1 cellular context compared by ENCODE assay signal in genomic region chr2:174623106-174623680, GRCh38.
TF ChIP-seq lines count a peak whose summit lies in the region.

No MANE protein-coding gene starts in this region.

TF ChIP-seq in HepG2, 621 proteins besides CTCF, POLR2A, EP300 and RAD21:
- no peak for TF ChIP-seq SMAD1 (CRISPR knock-in tag; IDR thresholded peaks at IDR 0.05; ENCODE audit: borderline replicate concordance, low read depth)
- no peak for TF ChIP-seq CC2D1A (CRISPR knock-in tag; IDR thresholded peaks at IDR 0.05)
- no peak for TF ChIP-seq HNF1A (IDR thresholded peaks at IDR 0.05; ENCODE audit: low read depth)
- no peak for TF ChIP-seq HNF1A (CRISPR knock-in tag; IDR thresholded peaks at IDR 0.05; ENCODE audit: borderline replicate concordance)
- TF ChIP-seq AKAP8 (CRISPR knock-in tag; IDR thresholded peaks at IDR 0.05): no peak
- TF ChIP-seq NR2F6 (IDR thresholded peaks at IDR 0.05): no peak
- no peak for TF ChIP-seq NR2F6 (CRISPR knock-in tag; IDR thresholded peaks at IDR 0.05)
- TF ChIP-seq POLR2AphosphoS2 (IDR thresholded peaks at IDR 0.05; ENCODE audit: low read depth, low read length): no peak
- no peak for TF ChIP-seq NPAS2 (CRISPR knock-in tag; IDR thresholded peaks at IDR 0.05; ENCODE audit: borderline replicate concordance)
- no peak for TF ChIP-seq YEATS2 (CRISPR knock-in tag; IDR thresholded peaks at IDR 0.05; ENCODE audit: borderline replicate concordance)
- no peak for TF ChIP-seq ZNF557 (CRISPR knock-in tag; IDR thresholded peaks at IDR 0.05)
- TF ChIP-seq, protein P1, sequence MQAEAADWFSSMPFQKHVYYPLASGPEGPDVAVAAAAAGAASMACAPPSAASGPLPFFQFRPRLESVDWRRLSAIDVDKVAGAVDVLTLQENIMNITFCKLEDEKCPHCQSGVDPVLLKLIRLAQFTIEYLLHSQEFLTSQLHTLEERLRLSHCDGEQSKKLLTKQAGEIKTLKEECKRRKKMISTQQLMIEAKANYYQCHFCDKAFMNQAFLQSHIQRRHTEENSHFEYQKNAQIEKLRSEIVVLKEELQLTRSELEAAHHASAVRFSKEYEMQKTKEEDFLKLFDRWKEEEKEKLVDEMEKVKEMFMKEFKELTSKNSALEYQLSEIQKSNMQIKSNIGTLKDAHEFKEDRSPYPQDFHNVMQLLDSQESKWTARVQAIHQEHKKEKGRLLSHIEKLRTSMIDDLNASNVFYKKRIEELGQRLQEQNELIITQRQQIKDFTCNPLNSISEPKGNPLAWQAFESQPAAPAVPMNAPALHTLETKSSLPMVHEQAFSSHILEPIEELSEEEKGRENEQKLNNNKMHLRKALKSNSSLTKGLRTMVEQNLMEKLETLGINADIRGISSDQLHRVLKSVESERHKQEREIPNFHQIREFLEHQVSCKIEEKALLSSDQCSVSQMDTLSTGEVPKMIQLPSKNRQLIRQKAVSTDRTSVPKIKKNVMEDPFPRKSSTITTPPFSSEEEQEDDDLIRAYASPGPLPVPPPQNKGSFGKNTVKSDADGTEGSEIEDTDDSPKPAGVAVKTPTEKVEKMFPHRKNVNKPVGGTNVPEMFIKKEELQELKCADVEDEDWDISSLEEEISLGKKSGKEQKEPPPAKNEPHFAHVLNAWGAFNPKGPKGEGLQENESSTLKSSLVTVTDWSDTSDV (CRISPR knock-in tag; IDR thresholded peaks at IDR 0.05): no peak
- no peak for TF ChIP-seq ZKSCAN8 (CRISPR knock-in tag; IDR thresholded peaks at IDR 0.05; ENCODE audit: borderline replicate concordance)
- no peak for TF ChIP-seq KLF12 (CRISPR knock-in tag; IDR thresholded peaks at IDR 0.05; ENCODE audit: borderline replicate concordance)
- TF ChIP-seq SKI (IDR thresholded peaks at IDR 0.05; ENCODE audit: partially characterized antibody): no peak
- TF ChIP-seq ZC3H13 (CRISPR knock-in tag; IDR thresholded peaks at IDR 0.05): no peak
- TF ChIP-seq NR3C1 (CRISPR knock-in tag; IDR thresholded peaks at IDR 0.05): no peak
- TF ChIP-seq, protein P2, sequence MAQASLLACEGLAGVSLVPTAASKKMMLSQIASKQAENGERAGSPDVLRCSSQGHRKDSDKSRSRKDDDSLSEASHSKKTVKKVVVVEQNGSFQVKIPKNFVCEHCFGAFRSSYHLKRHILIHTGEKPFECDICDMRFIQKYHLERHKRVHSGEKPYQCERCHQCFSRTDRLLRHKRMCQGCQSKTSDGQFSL (CRISPR knock-in tag; IDR thresholded peaks at IDR 0.05): no peak
- no peak for TF ChIP-seq CERS6 (CRISPR knock-in tag; IDR thresholded peaks at IDR 0.05)
